Comparison of ENCODE assay signal across 9 cellular contexts in genomic region chr6:16766043-16766521, GRCh38. TPM values are rescaled to one million over a fixed set of nuclear protein-coding genes. Genes with fewer than 3 reads are reported as not detected.
DNase-seq lines count a peak whose midpoint lies in the region; ATAC-seq and TF ChIP-seq lines count a peak whose summit lies in the region.
"Had no signal": no experiment of that assay in that cellular context is flagged by ENCODE, and none has a peak within 500 bp of the region (broad histone marks: within the 10 kb centered on the region; RNA-seq: fewer than 3 reads in every experiment).

No MANE protein-coding gene starts in this region.

- H3K4me3 ChIP-seq in foreskin fibroblast (ENCODE audit: low read depth in 1 of 2, low read length in 2 of 2), result no peak overlapping the region

- no peak for ATAC-seq in HG03135 (IDR thresholded peaks at IDR 0.05; ENCODE audit: unreplicated experiment)

- no peak for TF ChIP-seq CTCF in foreskin fibroblast (IDR thresholded peaks at IDR 0.05; ENCODE audit: low read depth, low read length)

- DNase-seq in ACHN, result peak; percentile 54
- DNase-seq in GOT3 (lab: John Stamatoyannopoulos, UW), result peak; percentile 18
- peak; percentile 43 to 56 for DNase-seq in activated CD4-positive, alpha-beta T cell treated with anti-CD3 and anti-CD28 coated beads, Interleukin-2, amount 50 U/mL, for 48 hours
- DNase-seq in foreskin fibroblast, result peak; percentile 94 to 95
- no peak for DNase-seq in NCI-H748 treated with DMSO at 0.1 percent for 48 hours (lab: John Stamatoyannopoulos, UW)
- DNase-seq in mucosa of gallbladder (ENCODE audit: low spot score), result no peak
- DNase-seq in superior temporal gyrus (ENCODE audit: extremely low spot score), result no peak
- DNase-seq: activated CD4-positive, CD25-positive, alpha-beta regulatory T cell had no signal

- in situ Hi-C loops in ACHN (cut with HindIII; ENCODE audit: low pct_ligation_motif_present, low pct_unique_long_range_greater_than_20kb, low sequenced_read_pairs), result no loop called here

RNA-seq across cellular contexts. Expression of gene ATXN1, which starts 4.8 kb away (rescaled TPM):
- 71.0 TPM for total RNA-seq in mucosa of gallbladder

Comparison
In these comparisons a context has a peak if more than half of its experiments do, and no peak if none do; other contexts are left out.
1. DNase-seq: peak in ACHN (single experiment), GOT3 (single experiment), activated CD4-positive, alpha-beta T cell treated with anti-CD3 and anti-CD28 coated beads, Interleukin-2, amount 50 U/mL, for 48 hours (2 of 2) and foreskin fibroblast (2 of 2); none in NCI-H748 treated with DMSO at 0.1 percent for 48 hours (single experiment), mucosa of gallbladder (single experiment) and superior temporal gyrus (single experiment).